Comparison of ENCODE assay signal across 21 cellular contexts in the genomic region with DNA sequence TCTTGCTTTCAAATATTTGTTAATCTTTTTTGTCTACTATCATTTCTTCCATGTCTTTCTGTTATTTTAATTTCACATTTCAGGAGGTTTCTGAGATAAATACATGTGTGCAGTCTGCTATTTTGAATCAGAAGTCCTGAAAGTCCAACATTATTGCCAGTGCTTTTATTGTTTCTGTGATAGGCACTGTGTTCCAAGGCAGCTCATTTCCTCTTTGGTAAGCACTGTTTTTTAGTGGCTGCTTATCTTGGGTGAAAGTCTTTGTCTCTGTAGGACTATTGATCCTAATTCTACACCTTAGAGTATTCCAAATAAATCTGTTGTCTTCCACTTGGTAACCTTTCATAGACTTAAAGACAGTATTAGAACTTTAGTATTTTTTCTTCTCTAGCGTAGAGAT.
DNase-seq lines count a peak whose midpoint lies in the region; ATAC-seq and TF ChIP-seq lines count a peak whose summit lies in the region.
"Had no signal": no experiment of that assay in that cellular context is flagged by ENCODE, and none has a peak within 500 bp of the region (broad histone marks: within the 10 kb centered on the region; RNA-seq: fewer than 3 reads in every experiment).

No MANE protein-coding gene starts in this region.

- H3K4me1 ChIP-seq in mucosa of descending colon (ENCODE audit: low read depth), result peaks cover 3% of the 10 kb centered on the region
- H3K4me1 ChIP-seq in breast epithelium, result no peaks in the 10 kb centered on the region
- H3K4me1 ChIP-seq: A549; BE2C; BLaER1 treated with 17β-estradiol and CSF1 and Interleukin-3, amounts not matched to agents 10 nM and 100 nM; HAP-1 had no signal

- H3K36me3 ChIP-seq in mucosa of descending colon (ENCODE audit: low read depth), result no peaks in the 10 kb centered on the region
- H3K36me3 ChIP-seq in breast epithelium, result no peaks in the 10 kb centered on the region
- H3K36me3 ChIP-seq: BE2C; BLaER1 treated with 17β-estradiol and CSF1 and Interleukin-3, amounts not matched to agents 10 nM and 100 nM; HAP-1 had no signal

- no peak overlapping the region for H3K4me3 ChIP-seq in mucosa of descending colon
- no peak overlapping the region for H3K4me3 ChIP-seq in breast epithelium
- H3K4me3 ChIP-seq: A549; BLaER1 treated with 17β-estradiol and CSF1 and Interleukin-3, amounts not matched to agents 10 nM and 100 nM; HAP-1 had no signal

- DNase-seq in OCI-M1 (lab: John Stamatoyannopoulos, UW) (peak; percentile 33), mucosa of descending colon (no peak), breast epithelium (ENCODE audit: low spot score in 2 of 2) (no peak), Kasumi-1 (lab: John Stamatoyannopoulos, UW) (no peak)
- DNase-seq in naive thymus-derived CD8-positive, alpha-beta T cell, result no peak
- DNase-seq: 8988T; ACHN; AML-193; BE2C; CD4-positive, alpha-beta T cell; CD8-positive, alpha-beta memory T cell; DMS53; DMS79 treated with DMSO at 0.1 percent for 48 hours; GOT3; HFFc6 had no signal

- no peaks in the 10 kb centered on the region for H3K4me1 Mint-ChIP-seq in naive thymus-derived CD8-positive, alpha-beta T cell
- H3K4me1 Mint-ChIP-seq: CD14-positive monocyte; CD8-positive, alpha-beta memory T cell had no signal

- ATAC-seq in mucosa of descending colon (peak; percentile 63), HG02938 (IDR thresholded peaks at IDR 0.05; ENCODE audit: unreplicated experiment) (no peak)
- no peak for ATAC-seq in naive thymus-derived CD8-positive, alpha-beta T cell
- ATAC-seq: A549 had no signal

- no peak overlapping the region for H3K27ac Mint-ChIP-seq in naive thymus-derived CD8-positive, alpha-beta T cell
- H3K27ac Mint-ChIP-seq: CD14-positive monocyte; CD4-positive, alpha-beta T cell; CD8-positive, alpha-beta memory T cell; HFFc6 had no signal

- H3K9me3 ChIP-seq in mucosa of descending colon, result no peaks in the 10 kb centered on the region
- peaks cover 0 to 10% of the 10 kb centered on the region in 2 donors for H3K9me3 ChIP-seq in breast epithelium
- H3K9me3 ChIP-seq: BE2C, HAP-1 had no signal

- TF ChIP-seq POLR2A in breast epithelium (IDR thresholded peaks at IDR 0.05), result no peak

- H3K27me3 ChIP-seq in breast epithelium, result no peaks in the 10 kb centered on the region
- H3K27me3 ChIP-seq: BE2C; BLaER1 treated with 17β-estradiol and CSF1 and Interleukin-3, amounts not matched to agents 10 nM and 100 nM had no signal

- intact Hi-C loops in mucosa of descending colon (cut with DNase I, micrococcal nuclease) (no loop called here), breast epithelium (cut with DNase I; ENCODE audit: low total_unique reads) (no loop called here)

- no peak overlapping the region for H3K4me3 Mint-ChIP-seq in naive thymus-derived CD8-positive, alpha-beta T cell
- H3K4me3 Mint-ChIP-seq: CD14-positive monocyte; CD4-positive, alpha-beta T cell; CD8-positive, alpha-beta memory T cell; HFFc6 had no signal

- POLR2A ChIA-PET in naive thymus-derived CD8-positive, alpha-beta T cell (lab: Charles Lee), result no interaction called here

- TF ChIP-seq CTCF in VCaP (conservative IDR thresholded peaks at IDR 0.05) (no peak), mucosa of descending colon (IDR thresholded peaks at IDR 0.05) (no peak), breast epithelium (IDR thresholded peaks at IDR 0.05) (no peak)

- H3K9me3 Mint-ChIP-seq in naive thymus-derived CD8-positive, alpha-beta T cell, result peaks cover 0 to 27% (median 4%) of the 10 kb centered on the region in 9 donors
- H3K9me3 Mint-ChIP-seq: HFFc6 had no signal

- H3K27ac ChIP-seq in VCaP (peak overlapping the region; percentile 79; the same call in 1 of the 2 replicates), breast epithelium (no peak overlapping the region)
- H3K27ac ChIP-seq: A549; BLaER1 treated with 17β-estradiol and CSF1 and Interleukin-3, amounts not matched to agents 10 nM and 100 nM had no signal

- H3K27me3 Mint-ChIP-seq in naive thymus-derived CD8-positive, alpha-beta T cell, result peaks cover 0 to 37% (median 19%) of the 10 kb centered on the region in 5 donors

- peaks cover 0 to 14% (median 8%) of the 10 kb centered on the region in 3 donors for H3K36me3 Mint-ChIP-seq in naive thymus-derived CD8-positive, alpha-beta T cell
- H3K36me3 Mint-ChIP-seq: CD14-positive monocyte had no signal
